In the genomic region with DNA sequence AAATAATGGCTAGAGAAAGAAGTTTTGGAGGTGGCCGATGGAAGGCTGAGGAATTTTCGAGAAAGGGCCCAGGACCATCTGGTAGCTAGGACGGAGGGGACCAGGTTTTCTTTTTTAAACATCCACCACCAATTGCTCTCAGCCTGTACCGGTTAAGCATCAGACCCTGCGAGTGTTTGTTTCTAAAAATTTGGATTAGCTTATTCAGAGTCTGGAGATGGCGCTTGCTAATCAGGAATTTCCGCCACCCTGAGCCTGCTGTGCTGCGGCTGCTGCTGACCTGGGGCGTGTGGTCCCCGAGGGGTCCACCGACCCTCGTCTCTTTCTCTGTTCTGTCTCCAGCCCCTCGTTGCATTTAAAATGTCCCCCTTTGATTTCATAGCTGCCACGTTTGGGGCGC, we compare ENCODE assay signal across 8 cellular contexts. TPM values are rescaled to one million over a fixed set of nuclear protein-coding genes. Genes with fewer than 3 reads are reported as not detected.
DNase-seq lines count a peak whose midpoint lies in the region; ATAC-seq and TF ChIP-seq lines count a peak whose summit lies in the region.

No MANE protein-coding gene starts in this region.

- WGBS in tibial nerve, 2 donors, result 27 to 34% methylated on average over 15 of the region's 15 CpGs

- no peaks in the 10 kb centered on the region for H3K9me3 ChIP-seq in tibial nerve

- H3K4me3 ChIP-seq in tibial nerve, result peak overlapping the region in 3 of 4 donors; percentile 45 to 78 (median 47)

- POLR2A ChIA-PET in activated CD8-positive, alpha-beta T cell treated with anti-CD3 and anti-CD28 coated beads for 36 hours (lab: Charles Lee), result interaction anchor here (1.0 to 8.5 kb wide), 11 partner anchors 9 to 780 kb away, joined by 3 to 82 read pairs (median 5); a partner anchor contains a TSS

- no peak for TF ChIP-seq POLR2A in tibial nerve (IDR thresholded peaks at IDR 0.05)

- H3K36me3 ChIP-seq in tibial nerve, result no peaks in the 10 kb centered on the region

- peaks cover 0 to 44% (median 29%) of the 10 kb centered on the region in 4 donors for H3K4me1 ChIP-seq in tibial nerve

- H3K9me3 Mint-ChIP-seq in activated naive CD4-positive, alpha-beta T cell treated with anti-CD3 and anti-CD28 coated beads, Interleukin-2, amount 10 ng/mL, durations not matched to agents 7 days and 5 days, result no peaks in the 10 kb centered on the region
- no peaks in the 10 kb centered on the region for H3K9me3 Mint-ChIP-seq in activated CD8-positive, alpha-beta T cell treated with anti-CD3 and anti-CD28 coated beads for 36 hours
- H3K9me3 Mint-ChIP-seq in immature natural killer cell, result no peaks in the 10 kb centered on the region

- no peak for DNase-seq in activated naive CD4-positive, alpha-beta T cell treated with anti-CD3 and anti-CD28 coated beads, Interleukin-2, amount 10 ng/mL, durations not matched to agents 7 days and 5 days
- no peak for DNase-seq in activated naive CD4-positive, alpha-beta T cell treated with anti-CD3 and anti-CD28 coated beads, Interleukin-2, amount 50 U/mL, for 16 hours
- DNase-seq in activated CD8-positive, alpha-beta T cell treated with anti-CD3 and anti-CD28 coated beads for 36 hours, result no peak
- no peak for DNase-seq in immature natural killer cell
- DNase-seq in tibial nerve (ENCODE audit: low spot score in 2 of 2), result no peak
- no peak for DNase-seq in stimulated activated CD4-positive, alpha-beta T cell treated with anti-CD3 and anti-CD28 coated beads, Interleukin-1b, Interleukin-23, amount 100 ng/mL, for 48 hours
- no peak for DNase-seq in NCI-H1930 (lab: John Stamatoyannopoulos, UW)

- CTCF ChIA-PET in activated naive CD4-positive, alpha-beta T cell treated with anti-CD3 and anti-CD28 coated beads, Interleukin-2, amount 10 ng/mL, durations not matched to agents 7 days and 5 days (lab: Charles Lee), result interaction anchor here (0.6 to 5.9 kb wide), 19 partner anchors 15 to 710 kb away, joined by 3 to 80 read pairs (median 5); a partner anchor contains a TSS
- CTCF ChIA-PET in activated CD8-positive, alpha-beta T cell treated with anti-CD3 and anti-CD28 coated beads for 36 hours (lab: Charles Lee), result interaction anchor here (0.8 to 8.3 kb wide), 9 partner anchors 36 to 779 kb away, joined by 3 to 110 read pairs (median 5); a partner anchor contains a TSS

- peak overlapping the region; percentile 85 for H3K4me3 Mint-ChIP-seq in activated naive CD4-positive, alpha-beta T cell treated with anti-CD3 and anti-CD28 coated beads, Interleukin-2, amount 10 ng/mL, durations not matched to agents 7 days and 5 days
- H3K4me3 Mint-ChIP-seq in activated CD8-positive, alpha-beta T cell treated with anti-CD3 and anti-CD28 coated beads for 36 hours, result peak overlapping the region; percentile 95
- H3K4me3 Mint-ChIP-seq in immature natural killer cell, result peak overlapping the region; percentile 80 to 100 (median 90)

- H3K27me3 Mint-ChIP-seq in activated naive CD4-positive, alpha-beta T cell treated with anti-CD3 and anti-CD28 coated beads, Interleukin-2, amount 10 ng/mL, durations not matched to agents 7 days and 5 days, result peaks cover 5% of the 10 kb centered on the region
- H3K27me3 Mint-ChIP-seq in activated CD8-positive, alpha-beta T cell treated with anti-CD3 and anti-CD28 coated beads for 36 hours, result no peaks in the 10 kb centered on the region
- peaks cover 1 to 12% (median 4%) of the 10 kb centered on the region in 3 donors for H3K27me3 Mint-ChIP-seq in immature natural killer cell (ENCODE audit: low read depth in 3 of 3)

- peaks cover 49% of the 10 kb centered on the region for H3K36me3 Mint-ChIP-seq in activated naive CD4-positive, alpha-beta T cell treated with anti-CD3 and anti-CD28 coated beads, Interleukin-2, amount 10 ng/mL, durations not matched to agents 7 days and 5 days
- H3K36me3 Mint-ChIP-seq in activated CD8-positive, alpha-beta T cell treated with anti-CD3 and anti-CD28 coated beads for 36 hours (ENCODE audit: low read depth), result peaks cover 60% of the 10 kb centered on the region
- no peaks in the 10 kb centered on the region for H3K36me3 Mint-ChIP-seq in immature natural killer cell

- peak overlapping the region; percentile 98 for H3K27ac Mint-ChIP-seq in activated naive CD4-positive, alpha-beta T cell treated with anti-CD3 and anti-CD28 coated beads, Interleukin-2, amount 10 ng/mL, durations not matched to agents 7 days and 5 days
- H3K27ac Mint-ChIP-seq in activated CD8-positive, alpha-beta T cell treated with anti-CD3 and anti-CD28 coated beads for 36 hours, result peak overlapping the region; percentile 87
- H3K27ac Mint-ChIP-seq in immature natural killer cell, result peak overlapping the region; percentile 58 to 88 (median 76)

- peaks cover 63% of the 10 kb centered on the region for H3K4me1 Mint-ChIP-seq in activated naive CD4-positive, alpha-beta T cell treated with anti-CD3 and anti-CD28 coated beads, Interleukin-2, amount 10 ng/mL, durations not matched to agents 7 days and 5 days
- peaks cover 58% of the 10 kb centered on the region for H3K4me1 Mint-ChIP-seq in activated CD8-positive, alpha-beta T cell treated with anti-CD3 and anti-CD28 coated beads for 36 hours (ENCODE audit: low read depth)
- peaks cover 68 to 69% of the 10 kb centered on the region in 2 donors for H3K4me1 Mint-ChIP-seq in immature natural killer cell

- peak overlapping the region in 3 of 4 donors; percentile 50 to 77 (median 53) for H3K27ac ChIP-seq in tibial nerve

- H3K27me3 ChIP-seq in tibial nerve, result peaks cover 0 to 12% of the 10 kb centered on the region in 2 donors

- no peak for ATAC-seq in activated CD8-positive, alpha-beta T cell treated with anti-CD3 and anti-CD28 coated beads for 36 hours
- ATAC-seq in HG02852 (IDR thresholded peaks at IDR 0.05; ENCODE audit: unreplicated experiment), result no peak

- TF ChIP-seq CTCF in activated CD8-positive, alpha-beta T cell treated with anti-CD3 and anti-CD28 coated beads for 36 hours (IDR thresholded peaks at IDR 0.05), result no peak
- TF ChIP-seq CTCF in tibial nerve (IDR thresholded peaks at IDR 0.05), result no peak

- TF ChIP-seq EP300 in tibial nerve (IDR thresholded peaks at IDR 0.05), result no peak

- intact Hi-C loops in activated CD8-positive, alpha-beta T cell treated with anti-CD3 and anti-CD28 coated beads for 36 hours (cut with micrococcal nuclease), result loop anchor here (5.0 kb wide), 1 partner anchor 39 kb away; no protein-coding TSS in a partner anchor

RNA-seq across cellular contexts. Expression of a gene that starts 2.0 kb away (rescaled TPM):
- total RNA-seq in activated CD8-positive, alpha-beta T cell treated with anti-CD3 and anti-CD28 coated beads for 36 hours, result 100 to 1,000 TPM; 173 to 175 TPM
- 1 to 10 TPM in 1 of 3 donors, under 1 TPM in 1, not detected in 1; 0.91 to 5.1 TPM for polyA plus RNA-seq in immature natural killer cell
- 1 to 10 TPM; 1.7 to 7.2 (median 3.0) TPM for total RNA-seq in tibial nerve

RNA-seq across cellular contexts. Expression of a gene that starts 8.6 kb away (rescaled TPM):
- under 1 TPM; 0.18 to 0.20 TPM for total RNA-seq in activated CD8-positive, alpha-beta T cell treated with anti-CD3 and anti-CD28 coated beads for 36 hours
- 1 to 10 TPM; 1.3 to 2.5 (median 2.5) TPM for polyA plus RNA-seq in immature natural killer cell
- under 1 TPM in 3 of 4 donors, not detected in 1; 0.44 to 0.90 (median 0.63) TPM for total RNA-seq in tibial nerve

RNA-seq across cellular contexts. Expression of a gene that starts 43.8 kb away (rescaled TPM):
- 10 to 100 TPM; 15.5 to 23.5 TPM for total RNA-seq in activated CD8-positive, alpha-beta T cell treated with anti-CD3 and anti-CD28 coated beads for 36 hours
- polyA plus RNA-seq in immature natural killer cell, result 10 to 100 TPM; 28.0 to 41.9 (median 32.2) TPM
- total RNA-seq in tibial nerve, result 10 to 100 TPM; 29.5 to 96.3 (median 40.5) TPM

RNA-seq across cellular contexts. Expression of a gene that starts 57.6 kb away (rescaled TPM):
- total RNA-seq in activated CD8-positive, alpha-beta T cell treated with anti-CD3 and anti-CD28 coated beads for 36 hours, result 10 to 100 TPM; 46.3 to 46.6 TPM
- 10 to 100 TPM in 1 of 3 donors, 1 to 10 TPM in 2; 4.3 to 22.4 (median 6.7) TPM for polyA plus RNA-seq in immature natural killer cell
- 10 to 100 TPM; 37.8 to 72.4 (median 57.2) TPM for total RNA-seq in tibial nerve

Comparison
In these comparisons a context has a peak if more than half of its experiments do, and no peak if none do; other contexts are left out.
1. RNA of a gene that starts 2.0 kb away (total RNA-seq): 173 to 175 TPM in activated CD8-positive, alpha-beta T cell treated with anti-CD3 and anti-CD28 coated beads for 36 hours; 1.7 to 7.2 TPM in tibial nerve; every median in the first group is over 10 times any median in the second.
2. Peak in every context shown above with its lines, with median percentiles within 50 percentile points of each other: H3K27ac Mint-ChIP-seq and H3K4me3 Mint-ChIP-seq.